In the genomic region with DNA sequence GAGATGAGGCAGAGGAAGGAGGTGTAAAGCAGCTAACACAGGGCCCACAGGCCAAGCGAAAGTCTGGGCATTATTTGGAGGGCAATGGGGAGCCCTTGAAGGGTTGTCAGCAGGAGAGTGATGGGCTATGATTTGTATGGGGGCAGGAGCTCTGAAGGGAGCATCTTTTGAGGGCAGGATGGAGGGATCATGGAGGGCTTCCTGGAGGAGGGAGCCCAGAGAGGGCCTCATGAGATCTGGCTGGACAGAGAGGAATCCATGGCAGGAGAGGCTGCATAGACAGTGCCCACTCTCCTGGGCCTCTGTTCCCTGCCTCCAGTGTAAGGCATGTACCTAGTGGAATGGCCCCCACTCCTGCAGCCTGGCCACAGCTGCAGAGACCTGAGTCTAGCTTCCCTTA, we compare ENCODE assay signal across 19 cellular contexts.
A peak's percentile ranks its signal among the peaks of the same experiment; 100 is the strongest.
DNase-seq lines count a peak whose midpoint lies in the region; ATAC-seq, FAIRE-seq and TF ChIP-seq lines count a peak whose summit lies in the region.
"Had no signal": no experiment of that assay in that cellular context is flagged by ENCODE, and none has a peak within 500 bp of the region (broad histone marks: within the 10 kb centered on the region; RNA-seq: fewer than 3 reads in every experiment).

No MANE protein-coding gene starts in this region.

- no peak overlapping the region for H2AFZ ChIP-seq in H9 (ENCODE audit: low read length)
- no peak overlapping the region for H2AFZ ChIP-seq in K562 (ENCODE audit: low read depth, low read length)
- H2AFZ ChIP-seq: GM23338 had no signal

- no peak overlapping the region for H4K91ac ChIP-seq in H9 (ENCODE audit: insufficient read length, low read depth, low read length)

- H3K27ac ChIP-seq in AG04450 (ENCODE audit: low read depth, low read length), result peak overlapping the region; percentile 21
- H3K27ac ChIP-seq in H9 (ENCODE audit: insufficient read length, low read depth, low read length), result no peak overlapping the region
- no peak overlapping the region for H3K27ac ChIP-seq in K562 (ENCODE audit: extremely low read depth, low read depth, low read length)
- H3K27ac ChIP-seq in kidney (ENCODE audit: low read depth in 2 of 2, low read length in 2 of 2), result no peak overlapping the region

- no TSS peak for BruUV-seq in K562 (replicated peaks; lab: Mats Ljungman, UMichigan)

- no peak overlapping the region for H2AK5ac ChIP-seq in H9 (ENCODE audit: insufficient read length, low read length)

- no peak overlapping the region for H2BK5ac ChIP-seq in H9 (ENCODE audit: insufficient read length, low read length)

- TF ChIP-seq POLR2A in K562 (conservative IDR thresholded peaks at IDR 0.05), result no peak

- H3K18ac ChIP-seq in H9 (ENCODE audit: insufficient read length, low read depth, low read length), result no peak overlapping the region

- H3K27ac Mint-ChIP-seq in H9 (peak overlapping the region in 2 of 3 experiments; percentile 52 to 73; a peak in 4 of 7 replicates), nephron progenitor cell (peak overlapping the region; percentile 98)
- H3K27ac Mint-ChIP-seq: GM23338 had no signal

- H3K27me3 Mint-ChIP-seq in H9 (ENCODE audit: low read depth) (peaks cover 2% of the 10 kb centered on the region; the same call in 1 of the 2 replicates), nephron progenitor cell (ENCODE audit: low read depth, poor library complexity) (peaks cover 3% of the 10 kb centered on the region)

- H3K4me2 ChIP-seq in H9 (ENCODE audit: insufficient read depth, insufficient read length, low read length) (no peak overlapping the region), K562 (ENCODE audit: insufficient read depth, low read length) (no peak overlapping the region)
- H3K4me2 ChIP-seq: GM23338 had no signal

- no peaks in the 10 kb centered on the region for H3K79me2 ChIP-seq in H9 (ENCODE audit: insufficient read depth, low read length)
- H3K79me2 ChIP-seq in K562 (ENCODE audit: control insufficient read depth, insufficient read depth, low read length), result no peaks in the 10 kb centered on the region

- no peak overlapping the region for H3K14ac ChIP-seq in H9 (ENCODE audit: insufficient read depth, low read length)

- H3K4ac ChIP-seq in H9 (ENCODE audit: low read depth, low read length), result no peak overlapping the region

- POLR2A ChIA-PET in AG04450 (lab: Yijun Ruan, JAX) (no interaction called here), K562 (lab: Yijun Ruan, JAX) (no interaction called here)

- H3K9me1 ChIP-seq in K562 (ENCODE audit: control insufficient read depth, insufficient read depth, low read length), result peaks cover 6% of the 10 kb centered on the region

- H3K4me3 ChIP-seq in AG04450 (ENCODE audit: low read depth, low read length), result no peak overlapping the region
- H3K4me3 ChIP-seq in K562, result no peak overlapping the region
- no peak overlapping the region for H3K4me3 ChIP-seq in kidney (ENCODE audit: low read length in 2 of 2)
- H3K4me3 ChIP-seq: GM23338 had no signal

- no peak for FAIRE-seq in K562 (lab: Jason Lieb, UNC)
- no peak for FAIRE-seq in kidney (lab: Jason Lieb, UNC)
- FAIRE-seq: GM18507 had no signal

- TF ChIP-seq EP300 in K562 (IDR thresholded peaks at IDR 0.05; ENCODE audit: low read length), result no peak

- no peak overlapping the region for H3K9ac ChIP-seq in H9 (ENCODE audit: extremely low read depth, insufficient read length, low read length)
- no peak overlapping the region for H3K9ac ChIP-seq in K562 (ENCODE audit: insufficient read depth in 1 of 2, low read depth in 2 of 2, low read length in 2 of 2)
- no peak overlapping the region for H3K9ac ChIP-seq in kidney (ENCODE audit: low read length in 2 of 2)

- H3K23me2 ChIP-seq in H9 (ENCODE audit: insufficient read length, low read depth, low read length, poor library complexity, severe bottlenecking), result no peaks in the 10 kb centered on the region

- intact Hi-C loops in K562 (cut with micrococcal nuclease) (no loop called here), kidney (cut with DNase I) (no loop called here)

- no peak overlapping the region for H3K23ac ChIP-seq in H9 (ENCODE audit: insufficient read length, low read depth, low read length)

- H2BK12ac ChIP-seq in H9 (ENCODE audit: insufficient read length, low read depth, low read length), result no peak overlapping the region

- TF ChIP-seq CTCF in AG04450 (IDR thresholded peaks at IDR 0.05; ENCODE audit: low read depth, low read length), result no peak
- TF ChIP-seq CTCF in H9 (conservative IDR thresholded peaks at IDR 0.05), result no peak
- no peak for TF ChIP-seq CTCF in K562 (IDR thresholded peaks at IDR 0.05 in 2 of 3, conservative IDR thresholded peaks at IDR 0.05 in 1 of 3; ENCODE audit: insufficient read depth in 2 of 3, low read depth in 1 of 3, low read length in 3 of 3)
- no peak for TF ChIP-seq CTCF in nephron progenitor cell (IDR thresholded peaks at IDR 0.05)
- TF ChIP-seq CTCF in kidney (IDR thresholded peaks at IDR 0.05; ENCODE audit: borderline replicate concordance, extremely low read depth, insufficient read depth), result no peak

- H3K4me1 ChIP-seq in H9 (ENCODE audit: insufficient read depth, low read length), result no peaks in the 10 kb centered on the region
- no peaks in the 10 kb centered on the region for H3K4me1 ChIP-seq in K562 (replicated peaks in 1 of 2; ENCODE audit: control insufficient read depth in 2 of 2, insufficient read depth in 2 of 2, low read length in 2 of 2)
- no peaks in the 10 kb centered on the region for H3K4me1 ChIP-seq in kidney (ENCODE audit: control insufficient read depth in 1 of 2, insufficient read depth in 1 of 2, low read depth in 1 of 2, low read length in 2 of 2)

- H4K20me1 ChIP-seq in H9 (ENCODE audit: control insufficient read depth, insufficient read depth, insufficient read length) (no peaks in the 10 kb centered on the region), K562 (replicated peaks; ENCODE audit: control insufficient read depth, insufficient read depth, low read length) (no peaks in the 10 kb centered on the region; the same call in 1 of the 2 replicates)

- in situ Hi-C loops in K562 (cut with MboI), result no loop called here

- DNase-seq in AG04450 (ENCODE audit: low read depth, low spot score) (no peak), H9 (no peak), K562 (ENCODE audit: extremely low read depth in 1 of 4, low spot score in 3 of 4) (no peak), nephron progenitor cell (no peak), NCI-H748 treated with DMSO at 0.1 percent for 48 hours (lab: John Stamatoyannopoulos, UW) (no peak), kidney (no peak), hepatic stellate cell (ENCODE audit: low spot score) (no peak)
- DNase-seq: GDM1; HCEC 1CT; MV-4-11; NCI-H1417 treated with DMSO at 0.1 percent for 48 hours; NCI-H187; NCI-H2107; NCI-H69; NK-92 treated with Interleukin-12 subunit alpha and Interleukin-12 subunit beta, amount 100 ng/mL, for 24 hours had no signal

- TF ChIP-seq RAD21 in K562 (CRISPR knock-in tag; conservative IDR thresholded peaks at IDR 0.05 in 1 of 2, IDR thresholded peaks at IDR 0.05 in 1 of 2), result no peak

- H3K4me3 Mint-ChIP-seq in H9 (no peak overlapping the region), nephron progenitor cell (no peak overlapping the region)
- H3K4me3 Mint-ChIP-seq: GM23338 had no signal

- no peak overlapping the region for H2BK15ac ChIP-seq in H9 (ENCODE audit: low read depth, low read length)

- peaks cover 32% of the 10 kb centered on the region; the same call in 2 of the 3 replicates for H3K36me3 ChIP-seq in K562 (ENCODE audit: control insufficient read depth, insufficient read depth, low read length)
- peaks cover 26 to 42% of the 10 kb centered on the region in 2 donors for H3K36me3 ChIP-seq in kidney (ENCODE audit: control insufficient read depth in 1 of 2, insufficient read depth in 2 of 2, low read length in 2 of 2)

- H3K79me1 ChIP-seq in H9 (ENCODE audit: insufficient read depth, low read depth, low read length, poor library complexity, severe bottlenecking), result no peaks in the 10 kb centered on the region

- WGBS in H9 (ENCODE audit: extremely low coverage, insufficient read length, low lambda C conversion rate), result no CpG with 5 or more reads among the region's 1 CpG
- WGBS in K562 (ENCODE audit: insufficient coverage, low coverage, missing lambda C conversion rate), result 27% methylated on average over 1 of the region's 1 CpG

- no peak overlapping the region for H3K56ac ChIP-seq in H9 (ENCODE audit: insufficient read length, low read depth, low read length)

- H3K9me3 Mint-ChIP-seq in H9 (no peaks in the 10 kb centered on the region), nephron progenitor cell (no peaks in the 10 kb centered on the region)
- H3K9me3 Mint-ChIP-seq: GM23338 had no signal

- H2BK120ac ChIP-seq in H9 (ENCODE audit: low read depth, low read length, poor library complexity, severe bottlenecking), result no peak overlapping the region

- ATAC-seq in K562, result no peak
- ATAC-seq in HG02642 (IDR thresholded peaks at IDR 0.05; ENCODE audit: poor library complexity, unreplicated experiment), result no peak
- ATAC-seq: GM23338, Panc1 had no signal

- peaks cover 7 to 33% (median 22%) of the 10 kb centered on the region in 3 experiments; a peak in 6 of 7 replicates for H3K36me3 Mint-ChIP-seq in H9 (ENCODE audit: insufficient read depth in 1 of 3, low read depth in 3 of 3)
- H3K36me3 Mint-ChIP-seq in nephron progenitor cell (ENCODE audit: low read depth), result peaks cover 29% of the 10 kb centered on the region

- H3K9me3 ChIP-seq in AG04450 (ENCODE audit: control insufficient read depth, insufficient read depth, low read length) (no peaks in the 10 kb centered on the region), H9 (ENCODE audit: control insufficient read depth, low read depth, low read length) (no peaks in the 10 kb centered on the region), K562 (replicated peaks; ENCODE audit: control insufficient read depth, insufficient read depth, low read depth, low read length) (no peaks in the 10 kb centered on the region), kidney (ENCODE audit: control insufficient read depth in 1 of 2, low read length in 2 of 2) (no peaks in the 10 kb centered on the region)

- H3T11ph ChIP-seq in H9 (ENCODE audit: low read length), result no peak overlapping the region

- H4K5ac ChIP-seq in H9 (ENCODE audit: insufficient read length, low read depth, low read length), result no peak overlapping the region

- H3K4me1 Mint-ChIP-seq in H9 (no peaks in the 10 kb centered on the region), nephron progenitor cell (peaks cover 10% of the 10 kb centered on the region)
- H3K4me1 Mint-ChIP-seq: GM23338 had no signal

- CTCF ChIA-PET in AG04450 (lab: Charles Lee) (no interaction called here), K562 (lab: Yijun Ruan, JAX; ENCODE audit: low intra/inter-chr PET ratio) (no interaction called here)

- H3K27me3 ChIP-seq in AG04450 (ENCODE audit: control insufficient read depth, insufficient read depth, low read length) (no peaks in the 10 kb centered on the region), H9 (ENCODE audit: insufficient read depth, low read length) (no peaks in the 10 kb centered on the region), K562 (ENCODE audit: control insufficient read depth in 2 of 2, insufficient read depth in 2 of 2, low read length in 2 of 2) (no peaks in the 10 kb centered on the region)

- no peak overlapping the region for H2BK20ac ChIP-seq in H9 (ENCODE audit: low read depth, low read length, poor library complexity, severe bottlenecking)

- H4K8ac ChIP-seq in H9 (replicated peaks; ENCODE audit: insufficient read length, low read depth, low read length), result no peak overlapping the region
